Comparison of ENCODE assay signal across 16 cellular contexts in genomic region chr15:63678383-63678782, GRCh38.
DNase-seq lines count a peak whose midpoint lies in the region; ATAC-seq and TF ChIP-seq lines count a peak whose summit lies in the region.
"Had no signal": no experiment of that assay in that cellular context is flagged by ENCODE, and none has a peak within 500 bp of the region (broad histone marks: within the 10 kb centered on the region; RNA-seq: fewer than 3 reads in every experiment).

No MANE protein-coding gene starts in this region.

- H2AFZ ChIP-seq in IMR-90 (replicated peaks; ENCODE audit: low read length, poor library complexity) = no peak overlapping the region

- H3K4me3 ChIP-seq in IMR-90 (ENCODE audit: insufficient read depth, low read depth, low read length) (no peak overlapping the region), transverse colon (no peak overlapping the region)
- H3K4me3 ChIP-seq: SJCRH30 had no signal

- no peak overlapping the region for H4K91ac ChIP-seq in IMR-90 (ENCODE audit: insufficient read depth, low read depth, low read length)

- no peak overlapping the region for H3K4me3 Mint-ChIP-seq in activated naive CD8-positive, alpha-beta T cell
- no peak overlapping the region for H3K4me3 Mint-ChIP-seq in activated naive CD8-positive, alpha-beta T cell treated with anti-CD3 and anti-CD28 coated beads for 36 hours
- H3K4me3 Mint-ChIP-seq in chondrocyte (ENCODE audit: unreplicated experiment) = no peak overlapping the region

- H3K4ac ChIP-seq in IMR-90 (ENCODE audit: low read depth, low read length) = no peak overlapping the region

- CTCF ChIA-PET in IMR-90 (lab: Yijun Ruan, JAX) = no interaction called here

- no CpG with 5 or more reads among the region's 1 CpG for WGBS in IMR-90 (ENCODE audit: extremely low coverage in 2 of 2, insufficient read length in 1 of 2), 2 experiments
- 86 to 96% methylated on average over 1 of the region's 1 CpG for WGBS in transverse colon (ENCODE audit: low coverage in 1 of 2), 2 donors

- DNase-seq in activated naive CD8-positive, alpha-beta T cell treated with anti-CD3 and anti-CD28 coated beads for 36 hours = no peak
- peak; percentile 39 for DNase-seq in IMR-90
- DNase-seq in chondrocyte (ENCODE audit: low spot score) = no peak
- no peak for DNase-seq in transverse colon
- DNase-seq in NCI-H82 treated with DMSO at 0.1 percent for 48 hours (lab: John Stamatoyannopoulos, UW; ENCODE audit: unreplicated experiment) = no peak
- DNase-seq in stimulated activated CD4-positive, alpha-beta T cell treated with anti-CD3 and anti-CD28 coated beads, Interleukin-2, amount 100 ng/mL, for 48 hours = no peak
- DNase-seq: C1 segment of cervical spinal cord, H7, NCI-H1417, NCI-H187 treated with DMSO at 0.1 percent for 48 hours, NCI-H446, SJCRH30 had no signal

- H3K56ac ChIP-seq in IMR-90 (ENCODE audit: extremely low read depth, insufficient read depth, low read length) = no peak overlapping the region

- no peak overlapping the region for H2BK15ac ChIP-seq in IMR-90 (ENCODE audit: low read depth, low read length)

- TF ChIP-seq POLR2A in IMR-90 (IDR thresholded peaks at IDR 0.05; ENCODE audit: low read depth, low read length) (no peak), transverse colon (IDR thresholded peaks at IDR 0.05) (no peak)

- no peak overlapping the region for H2AK5ac ChIP-seq in IMR-90 (ENCODE audit: low read depth, low read length)

- H3K14ac ChIP-seq in IMR-90 (replicated peaks; ENCODE audit: low read depth, low read length) = no peak overlapping the region

- H3K4me1 ChIP-seq in IMR-90 (ENCODE audit: control insufficient read depth, insufficient read depth, low read length) (no peaks in the 10 kb centered on the region), transverse colon (peaks cover 0 to 5% (median 0%) of the 10 kb centered on the region in 4 donors)
- H3K4me1 ChIP-seq: Caco-2, SJCRH30 had no signal

- intact Hi-C loops in IMR-90 (cut with micrococcal nuclease) = no loop called here
- intact Hi-C loops in transverse colon (cut with DNase I; ENCODE audit: low total_unique reads) = no loop called here

- H3K27ac Mint-ChIP-seq in activated naive CD8-positive, alpha-beta T cell = peak overlapping the region; percentile 30
- H3K27ac Mint-ChIP-seq in activated naive CD8-positive, alpha-beta T cell treated with anti-CD3 and anti-CD28 coated beads for 36 hours = no peak overlapping the region
- peak overlapping the region; percentile 67 for H3K27ac Mint-ChIP-seq in chondrocyte (ENCODE audit: unreplicated experiment)

- H4K20me1 ChIP-seq in IMR-90 (ENCODE audit: insufficient read depth, low read length) = no peaks in the 10 kb centered on the region

- no peak overlapping the region for H3K4me2 ChIP-seq in IMR-90 (ENCODE audit: low read depth, low read length)

- no peak for TF ChIP-seq RAD21 in IMR-90 (IDR thresholded peaks at IDR 0.05; ENCODE audit: low read length)

- no peak for TF ChIP-seq EP300 in transverse colon (IDR thresholded peaks at IDR 0.05; ENCODE audit: low read depth)

- H3K27me3 Mint-ChIP-seq in activated naive CD8-positive, alpha-beta T cell = no peaks in the 10 kb centered on the region
- H3K27me3 Mint-ChIP-seq in activated naive CD8-positive, alpha-beta T cell treated with anti-CD3 and anti-CD28 coated beads for 36 hours = no peaks in the 10 kb centered on the region
- no peaks in the 10 kb centered on the region for H3K27me3 Mint-ChIP-seq in chondrocyte (ENCODE audit: low read depth)

- TF ChIP-seq CTCF in IMR-90 (conservative IDR thresholded peaks at IDR 0.05; ENCODE audit: low read depth, low read length) (no peak), chondrocyte (IDR thresholded peaks at IDR 0.05) (no peak), transverse colon (IDR thresholded peaks at IDR 0.05) (no peak)

- no peak overlapping the region for H4K8ac ChIP-seq in IMR-90 (ENCODE audit: low read depth in 2 of 2, low read length in 2 of 2)

- no peak overlapping the region for H3K9ac ChIP-seq in IMR-90 (ENCODE audit: low read depth, low read length)

- H3K27ac ChIP-seq in IMR-90 (ENCODE audit: insufficient read depth, low read length) = no peak overlapping the region
- H3K27ac ChIP-seq in transverse colon = peak overlapping the region in 3 of 4 donors; percentile 37 to 58 (median 42)
- H3K27ac ChIP-seq: RWPE1, SJCRH30 had no signal

- peaks cover 5% of the 10 kb centered on the region; the same call in 1 of the 2 replicates for H3K9me1 ChIP-seq in IMR-90 (ENCODE audit: insufficient read depth, low read length)

- H3K27me3 ChIP-seq in IMR-90 (ENCODE audit: control insufficient read depth, insufficient read depth, low read length) (no peaks in the 10 kb centered on the region), transverse colon (no peaks in the 10 kb centered on the region)
- H3K27me3 ChIP-seq: SJCRH30 had no signal

- H2BK20ac ChIP-seq in IMR-90 (ENCODE audit: low read depth, low read length) = no peak overlapping the region

- no peak overlapping the region for H3K18ac ChIP-seq in IMR-90 (ENCODE audit: low read depth, low read length)

- no peaks in the 10 kb centered on the region for H3K9me3 ChIP-seq in IMR-90 (ENCODE audit: control insufficient read depth, insufficient read depth, low read length)
- H3K9me3 ChIP-seq in transverse colon = no peaks in the 10 kb centered on the region
- H3K9me3 ChIP-seq: Caco-2, SJCRH30 had no signal

- no TSS peak for BruUV-seq in IMR-90 (replicated peaks; lab: Mats Ljungman, UMichigan)

- H3K36me3 ChIP-seq in IMR-90 (ENCODE audit: control insufficient read depth, insufficient read depth, low read length) (peaks cover 28% of the 10 kb centered on the region), transverse colon (peaks cover 0 to 63% (median 19%) of the 10 kb centered on the region in 4 donors)

- no peak overlapping the region for H3K23ac ChIP-seq in IMR-90 (ENCODE audit: low read depth, low read length)

- peaks cover 10% of the 10 kb centered on the region for H3K4me1 Mint-ChIP-seq in activated naive CD8-positive, alpha-beta T cell (ENCODE audit: low read depth)
- peaks cover under 1% of the 10 kb centered on the region for H3K4me1 Mint-ChIP-seq in activated naive CD8-positive, alpha-beta T cell treated with anti-CD3 and anti-CD28 coated beads for 36 hours
- peaks cover 28% of the 10 kb centered on the region for H3K4me1 Mint-ChIP-seq in chondrocyte (ENCODE audit: low read depth)

- H2BK5ac ChIP-seq in IMR-90 (ENCODE audit: low read depth, low read length, poor library complexity, severe bottlenecking) = peak overlapping the region; percentile 64

- no peak overlapping the region for H2AK9ac ChIP-seq in IMR-90 (replicated peaks; ENCODE audit: low read depth, low read length, poor library complexity)

- POLR2A ChIA-PET in IMR-90 (lab: Charles Lee; ENCODE audit: unreplicated experiment) = no interaction called here

- in situ Hi-C loops in IMR-90 (cut with MboI; ENCODE audit: low sequenced_read_pairs) (no loop called here), transverse colon (cut with MboI; ENCODE audit: low pct_ligation_motif_present in 1 of 4, low pct_unique_long_range_greater_than_20kb in 1 of 4, low sequenced_read_pairs in 3 of 4) (no loop called here)

- H4K5ac ChIP-seq in IMR-90 (ENCODE audit: low read depth, low read length) = no peak overlapping the region

- peaks cover 5% of the 10 kb centered on the region for H3K36me3 Mint-ChIP-seq in activated naive CD8-positive, alpha-beta T cell
- peaks cover 12% of the 10 kb centered on the region for H3K36me3 Mint-ChIP-seq in activated naive CD8-positive, alpha-beta T cell treated with anti-CD3 and anti-CD28 coated beads for 36 hours
- peaks cover 22% of the 10 kb centered on the region for H3K36me3 Mint-ChIP-seq in chondrocyte (ENCODE audit: low read depth)

- H2BK120ac ChIP-seq in IMR-90 (ENCODE audit: low read depth, low read length) = no peak overlapping the region

- dilution Hi-C loops in IMR-90 (cut with HindIII; ENCODE audit: low sequenced_read_pairs, unreplicated experiment) = no loop called here

- H3K79me1 ChIP-seq in IMR-90 (ENCODE audit: low read depth in 1 of 2, low read length in 2 of 2) = no peaks in the 10 kb centered on the region

- no peaks in the 10 kb centered on the region for H3K9me3 Mint-ChIP-seq in activated naive CD8-positive, alpha-beta T cell (ENCODE audit: low read depth)
- no peaks in the 10 kb centered on the region for H3K9me3 Mint-ChIP-seq in activated naive CD8-positive, alpha-beta T cell treated with anti-CD3 and anti-CD28 coated beads for 36 hours
- no peaks in the 10 kb centered on the region for H3K9me3 Mint-ChIP-seq in chondrocyte (ENCODE audit: low read depth)

- ATAC-seq in IMR-90 (ENCODE audit: low read depth) = peak; percentile 74
- no peak for ATAC-seq in HG02798 (IDR thresholded peaks at IDR 0.05; ENCODE audit: poor library complexity, unreplicated experiment)

TF ChIP-seq in IMR-90, 13 proteins besides CTCF, POLR2A, EP300 and RAD21 (continues in another document):
- TF ChIP-seq BHLHE40 (IDR thresholded peaks at IDR 0.05; ENCODE audit: low read depth, low read length) (no peak), USF2 (IDR thresholded peaks at IDR 0.05; ENCODE audit: low read depth, low read length) (no peak), RFX5 (IDR thresholded peaks at IDR 0.05; ENCODE audit: low read depth, low read length) (no peak), ELK1 (IDR thresholded peaks at IDR 0.05; ENCODE audit: borderline replicate concordance, low read depth, low read length) (no peak), CHD1 (IDR thresholded peaks at IDR 0.05; ENCODE audit: low read depth, low read length) (no peak), CEBPB (IDR thresholded peaks at IDR 0.05; ENCODE audit: low read depth, low read length) (no peak), SMC3 (IDR thresholded peaks at IDR 0.05; ENCODE audit: low read depth, low read length) (no peak), MXI1 (IDR thresholded peaks at IDR 0.05; ENCODE audit: borderline replicate concordance, low read depth, low read length) (no peak), NFE2L2 (IDR thresholded peaks at IDR 0.05; ENCODE audit: low read depth, low read length) (no peak), MAZ (IDR thresholded peaks at IDR 0.05; ENCODE audit: borderline replicate concordance, low read depth, low read length) (no peak)
